Comparison of ENCODE assay signal across 1 cellular context in genomic region chr17:57313276-57313835, GRCh38.
TF ChIP-seq lines count a peak whose summit lies in the region.

No MANE protein-coding gene starts in this region.

TF ChIP-seq in WTC11, 78 proteins besides CTCF, POLR2A, EP300 and RAD21 (continued from another document):
- no peak for TF ChIP-seq ARID4B (CRISPR knock-in tag; IDR thresholded peaks at IDR 0.05; ENCODE audit: borderline replicate concordance)
- TF ChIP-seq ZNF317 (CRISPR knock-in tag; IDR thresholded peaks at IDR 0.05; ENCODE audit: borderline replicate concordance, low read depth), result no peak
